ENCODE assay signal across 1 cellular context in genomic region chr12:22443379-22444316, GRCh38.
TF ChIP-seq lines count a peak whose summit lies in the region.

No MANE protein-coding gene starts in this region.

TF ChIP-seq in HepG2, 621 proteins besides CTCF, POLR2A, EP300 and RAD21 (continued from another document):
- TF ChIP-seq ARID5B (CRISPR knock-in tag; IDR thresholded peaks at IDR 0.05), result 0 out of 2 replicates have a peak, but pooled peaks have one; percentile 10
- TF ChIP-seq ZBTB42 (CRISPR knock-in tag; IDR thresholded peaks at IDR 0.05), result no peak
- no peak for TF ChIP-seq ZNF343 (CRISPR knock-in tag; IDR thresholded peaks at IDR 0.05)
- peak; percentile 79 for TF ChIP-seq ELF3 (CRISPR knock-in tag; IDR thresholded peaks at IDR 0.05)
- no peak for TF ChIP-seq ZSCAN5A (CRISPR knock-in tag; IDR thresholded peaks at IDR 0.05; ENCODE audit: borderline replicate concordance)
- peak; percentile 91 for TF ChIP-seq STAG1 (CRISPR knock-in tag; IDR thresholded peaks at IDR 0.05)
